12 cellular contexts compared by ENCODE assay signal in genomic region chr17:45048795-45049563, GRCh38. TPM values are rescaled to one million over a fixed set of nuclear protein-coding genes. Genes with fewer than 3 reads are reported as not detected.
DNase-seq lines count a peak whose midpoint lies in the region; ATAC-seq and TF ChIP-seq lines count a peak whose summit lies in the region.
"Had no signal": no experiment of that assay in that cellular context is flagged by ENCODE, and none has a peak within 500 bp of the region (broad histone marks: within the 10 kb centered on the region; RNA-seq: fewer than 3 reads in every experiment).

No MANE protein-coding gene starts in this region.

- peak overlapping the region; percentile 90; the same call in 1 of the 2 replicates for H3K4me2 ChIP-seq in HCT116 (ENCODE audit: low read length)

- CTCF ChIA-PET in CD4-positive, alpha-beta memory T cell (lab: Charles Lee; ENCODE audit: partially characterized antibody): interaction anchor here (0.7 to 1.4 kb wide), 9 partner anchors 11 to 149 kb away, joined by 3 to 7 read pairs (median 4); partner anchors contain the start of gene ACBD4
- CTCF ChIA-PET in HCT116 (lab: Charles Lee): interaction anchor here (0.6 to 1.4 kb wide), 7 partner anchors 12 to 1841 kb away, joined by 3 to 8 read pairs (median 4); partner anchors contain the start of genes ACBD4 and NMT1

- POLR2A ChIA-PET in CD4-positive, alpha-beta memory T cell (lab: Charles Lee; ENCODE audit: partially characterized antibody): interaction anchor here (0.6 to 3.9 kb wide), 6 partner anchors 14 to 1660 kb away, joined by 3 to 105 read pairs (median 8); partner anchors contain the start of genes EFTUD2, HEXIM1 and NMT1
- POLR2A ChIA-PET in HCT116 (lab: Charles Lee): interaction anchor here (0.6 to 1.4 kb wide), 3 partner anchors 12 to 412 kb away, joined by 3 to 5 read pairs (median 3); partner anchors contain the start of genes C1QL1 and NMT1

- H3K4me3 Mint-ChIP-seq in CD4-positive, alpha-beta memory T cell: peak overlapping the region in 7 of 8 donors; percentile 16 to 64 (median 54)
- peak overlapping the region; percentile 2 for H3K4me3 Mint-ChIP-seq in memory B cell

- 82 to 89% (median 86%) methylated on average over 8 of the region's 8 CpGs for WGBS in adrenal gland, 4 donors

- H3K27me3 ChIP-seq in CD4-positive, alpha-beta memory T cell (ENCODE audit: insufficient read depth, low read length): no peaks in the 10 kb centered on the region
- H3K27me3 ChIP-seq in HCT116 (ENCODE audit: insufficient read depth, low read length) (no peaks in the 10 kb centered on the region), adrenal gland (no peaks in the 10 kb centered on the region)
- H3K27me3 ChIP-seq: MG63, stomach had no signal

- peaks cover 57% of the 10 kb centered on the region for H3K79me2 ChIP-seq in HCT116 (ENCODE audit: insufficient read depth, low read length)

- 0 out of 2 replicates have a peak, but pooled peaks have one; percentile 23 for ATAC-seq in HCT116
- ATAC-seq in memory B cell (ENCODE audit: low read depth): no peak
- ATAC-seq: right cardiac atrium had no signal

- peaks cover 0 to 7% of the 10 kb centered on the region in 2 donors for H3K36me3 Mint-ChIP-seq in CD4-positive, alpha-beta memory T cell
- no peaks in the 10 kb centered on the region for H3K36me3 Mint-ChIP-seq in memory B cell

- BruUV-seq in HCT116 (replicated peaks; lab: Mats Ljungman, UMichigan): no TSS peak

- no peak overlapping the region for H2AFZ ChIP-seq in HCT116 (ENCODE audit: low read depth, low read length, poor library complexity, severe bottlenecking)

- no peak overlapping the region for H3K4me3 ChIP-seq in CD4-positive, alpha-beta memory T cell (ENCODE audit: low read length in 2 of 2)
- H3K4me3 ChIP-seq in HCT116 (replicated peaks in 1 of 2; ENCODE audit: low read depth in 1 of 2, low read length in 2 of 2): no peak overlapping the region
- H3K4me3 ChIP-seq in adrenal gland: no peak overlapping the region

- peaks cover 17 to 45% (median 32%) of the 10 kb centered on the region in 4 donors for H3K4me1 Mint-ChIP-seq in CD4-positive, alpha-beta memory T cell
- peaks cover 16% of the 10 kb centered on the region for H3K4me1 Mint-ChIP-seq in memory B cell

- peaks cover 42% of the 10 kb centered on the region for H3K4me1 ChIP-seq in CD4-positive, alpha-beta memory T cell (ENCODE audit: insufficient read depth, low read length)
- H3K4me1 ChIP-seq in HCT116 (ENCODE audit: control insufficient read depth in 1 of 2, insufficient read depth in 2 of 2, low read length in 2 of 2) (peaks cover 32 to 58% of the 10 kb centered on the region in 2 experiments), adrenal gland (replicated peaks in 1 of 2) (peaks cover 13 to 33% of the 10 kb centered on the region in 2 donors)

- H3K9me2 ChIP-seq in HCT116 (ENCODE audit: insufficient read depth): no peaks in the 10 kb centered on the region

- H3K27me3 Mint-ChIP-seq in CD4-positive, alpha-beta memory T cell: no peaks in the 10 kb centered on the region
- H3K27me3 Mint-ChIP-seq in memory B cell: no peaks in the 10 kb centered on the region

- RAD21 ChIA-PET in HCT116 (lab: Charles Lee; ENCODE audit: low non-redundant PET in 1 of 2, low total read pairs in 2 of 2, uncharacterized antibody in 2 of 2, unreplicated experiment in 2 of 2): no interaction called here

- H3K27ac Mint-ChIP-seq in CD4-positive, alpha-beta memory T cell: peak overlapping the region; percentile 64 to 97 (median 77)
- H3K27ac Mint-ChIP-seq in memory B cell: no peak overlapping the region

- peak overlapping the region; percentile 38 for H3K27ac ChIP-seq in CD4-positive, alpha-beta memory T cell (ENCODE audit: low read depth, low read length)
- H3K27ac ChIP-seq in HCT116 (ENCODE audit: low read depth, low read length) (peak overlapping the region; percentile 73; the same call in 1 of the 2 replicates), adrenal gland (no peak overlapping the region)

- H3K36me3 ChIP-seq in CD4-positive, alpha-beta memory T cell (ENCODE audit: insufficient read depth, low read length): no peaks in the 10 kb centered on the region
- H3K36me3 ChIP-seq in HCT116 (ENCODE audit: control insufficient read depth in 1 of 2, insufficient read depth in 2 of 2, low read length in 2 of 2): no peaks in the 10 kb centered on the region
- H3K36me3 ChIP-seq in adrenal gland (replicated peaks in 1 of 2): no peaks in the 10 kb centered on the region
- H3K36me3 ChIP-seq: stomach had no signal

- no peaks in the 10 kb centered on the region for H3K9me3 Mint-ChIP-seq in CD4-positive, alpha-beta memory T cell
- no peaks in the 10 kb centered on the region for H3K9me3 Mint-ChIP-seq in memory B cell

- no peak for DNase-seq in CD4-positive, alpha-beta memory T cell
- DNase-seq in HCT116 (ENCODE audit: low read depth, low spot score) (no peak), adrenal gland (no peak), memory B cell (ENCODE audit: low spot score in 2 of 2) (no peak), medulla oblongata (ENCODE audit: extremely low spot score) (no peak), GDM1 (lab: John Stamatoyannopoulos, UW) (no peak), cerebellum (ENCODE audit: low spot score) (no peak)
- no peak for DNase-seq in stimulated activated CD4-positive, alpha-beta T cell treated with anti-CD3 and anti-CD28 coated beads, Interleukin-15, amount 100 ng/mL, for 24 hours
- DNase-seq: MG63, right cardiac atrium, SHP77, stomach had no signal

- no peak for TF ChIP-seq RAD21 in HCT116 (IDR thresholded peaks at IDR 0.05; ENCODE audit: low read depth)

- H4K20me1 ChIP-seq in HCT116 (ENCODE audit: insufficient read depth): no peaks in the 10 kb centered on the region

- intact Hi-C loops in CD4-positive, alpha-beta memory T cell (cut with micrococcal nuclease): no loop called here
- intact Hi-C loops in HCT116 (cut with micrococcal nuclease) (no loop called here), adrenal gland (cut with DNase I) (no loop called here)

- no peaks in the 10 kb centered on the region for H3K9me3 ChIP-seq in CD4-positive, alpha-beta memory T cell (ENCODE audit: control insufficient read depth in 1 of 2, low read length in 2 of 2)
- H3K9me3 ChIP-seq in HCT116 (ENCODE audit: control insufficient read depth in 1 of 2, insufficient read depth in 1 of 2, low read depth in 1 of 2, low read length in 2 of 2) (no peaks in the 10 kb centered on the region), adrenal gland (replicated peaks in 1 of 3) (no peaks in the 10 kb centered on the region)
- H3K9me3 ChIP-seq: MG63, stomach had no signal

- H3K9ac ChIP-seq in HCT116 (ENCODE audit: low read length): no peak overlapping the region

- TF ChIP-seq CTCF in HCT116 (IDR thresholded peaks at IDR 0.05 in 2 of 3, conservative IDR thresholded peaks at IDR 0.05 in 1 of 3; ENCODE audit: borderline replicate concordance in 1 of 3, insufficient read depth in 1 of 3, low read depth in 2 of 3, low read length in 2 of 3) (peak in 2 of 3 experiments; percentile 49 to 56; a peak in 4 of 6 replicates), adrenal gland (IDR thresholded peaks at IDR 0.05) (peak in 5 of 6 experiments; percentile 9 to 32 (median 24))

- TF ChIP-seq POLR2A in HCT116 (IDR thresholded peaks at IDR 0.05; ENCODE audit: borderline replicate concordance, extremely low read depth, insufficient read depth, insufficient read length) (no peak), adrenal gland (IDR thresholded peaks at IDR 0.05) (no peak)

TF ChIP-seq in HCT116, 20 proteins besides CTCF, POLR2A, EP300 and RAD21 (continues in another document):
- TF ChIP-seq TCF7L2 (IDR thresholded peaks at IDR 0.05; ENCODE audit: borderline replicate concordance, extremely low read depth, insufficient read depth, insufficient read length): no peak
- no peak for TF ChIP-seq CBX3 (IDR thresholded peaks at IDR 0.05; ENCODE audit: low read depth)
- TF ChIP-seq ELF1 (IDR thresholded peaks at IDR 0.05; ENCODE audit: borderline replicate concordance, low read depth): no peak
- TF ChIP-seq, protein P1, sequence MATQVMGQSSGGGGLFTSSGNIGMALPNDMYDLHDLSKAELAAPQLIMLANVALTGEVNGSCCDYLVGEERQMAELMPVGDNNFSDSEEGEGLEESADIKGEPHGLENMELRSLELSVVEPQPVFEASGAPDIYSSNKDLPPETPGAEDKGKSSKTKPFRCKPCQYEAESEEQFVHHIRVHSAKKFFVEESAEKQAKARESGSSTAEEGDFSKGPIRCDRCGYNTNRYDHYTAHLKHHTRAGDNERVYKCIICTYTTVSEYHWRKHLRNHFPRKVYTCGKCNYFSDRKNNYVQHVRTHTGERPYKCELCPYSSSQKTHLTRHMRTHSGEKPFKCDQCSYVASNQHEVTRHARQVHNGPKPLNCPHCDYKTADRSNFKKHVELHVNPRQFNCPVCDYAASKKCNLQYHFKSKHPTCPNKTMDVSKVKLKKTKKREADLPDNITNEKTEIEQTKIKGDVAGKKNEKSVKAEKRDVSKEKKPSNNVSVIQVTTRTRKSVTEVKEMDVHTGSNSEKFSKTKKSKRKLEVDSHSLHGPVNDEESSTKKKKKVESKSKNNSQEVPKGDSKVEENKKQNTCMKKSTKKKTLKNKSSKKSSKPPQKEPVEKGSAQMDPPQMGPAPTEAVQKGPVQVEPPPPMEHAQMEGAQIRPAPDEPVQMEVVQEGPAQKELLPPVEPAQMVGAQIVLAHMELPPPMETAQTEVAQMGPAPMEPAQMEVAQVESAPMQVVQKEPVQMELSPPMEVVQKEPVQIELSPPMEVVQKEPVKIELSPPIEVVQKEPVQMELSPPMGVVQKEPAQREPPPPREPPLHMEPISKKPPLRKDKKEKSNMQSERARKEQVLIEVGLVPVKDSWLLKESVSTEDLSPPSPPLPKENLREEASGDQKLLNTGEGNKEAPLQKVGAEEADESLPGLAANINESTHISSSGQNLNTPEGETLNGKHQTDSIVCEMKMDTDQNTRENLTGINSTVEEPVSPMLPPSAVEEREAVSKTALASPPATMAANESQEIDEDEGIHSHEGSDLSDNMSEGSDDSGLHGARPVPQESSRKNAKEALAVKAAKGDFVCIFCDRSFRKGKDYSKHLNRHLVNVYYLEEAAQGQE (IDR thresholded peaks at IDR 0.05; ENCODE audit: low read depth): no peak
- TF ChIP-seq, protein P2, sequence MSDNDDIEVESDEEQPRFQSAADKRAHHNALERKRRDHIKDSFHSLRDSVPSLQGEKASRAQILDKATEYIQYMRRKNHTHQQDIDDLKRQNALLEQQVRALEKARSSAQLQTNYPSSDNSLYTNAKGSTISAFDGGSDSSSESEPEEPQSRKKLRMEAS (IDR thresholded peaks at IDR 0.05): no peak

RNA-seq across cellular contexts. Expression of gene DCAKD, which starts 2.5 kb away (rescaled TPM):
- 10 to 100 TPM; 32.0 to 32.1 TPM for total RNA-seq in CD4-positive, alpha-beta memory T cell
- 10 to 100 TPM in 1 of 2 donors, 1 to 10 TPM in 1; 8.8 to 16.2 TPM for polyA plus RNA-seq in CD4-positive, alpha-beta memory T cell
- total RNA-seq in HCT116 (2021; ENCODE audit: unreplicated experiment) (31.9 TPM), adrenal gland (100 to 1,000 TPM in 2 of 8 donors, 10 to 100 TPM in 6; 53.1 to 115 (median 74.6) TPM), cerebellum (41.9 TPM)
- 23.3 and 24.4 TPM in 2 replicates for polyA plus RNA-seq in HCT116 (2012)
- 10 to 100 TPM; 34.9 to 40.6 (median 35.2) TPM for polyA plus RNA-seq in adrenal gland

RNA-seq across cellular contexts. Expression of gene NMT1, which starts 12.1 kb away (rescaled TPM):
- 100 to 1,000 TPM; 125 to 126 TPM for total RNA-seq in CD4-positive, alpha-beta memory T cell
- 10 to 100 TPM; 56.2 to 75.7 TPM for polyA plus RNA-seq in CD4-positive, alpha-beta memory T cell
- total RNA-seq in HCT116 (2021; ENCODE audit: unreplicated experiment) (173 TPM), adrenal gland (100 to 1,000 TPM in 6 of 8 donors, 10 to 100 TPM in 2; 85.9 to 174 (median 136) TPM), cerebellum (30.4 TPM)
- polyA plus RNA-seq in HCT116 (2012): 124 and 172 TPM in 2 replicates
- polyA plus RNA-seq in adrenal gland: 100 to 1,000 TPM; 119 to 170 (median 163) TPM

Comparison
In these comparisons a context has a peak if more than half of its experiments do, and no peak if none do; other contexts are left out.
1. H3K27ac ChIP-seq: peak in CD4-positive, alpha-beta memory T cell (single experiment) and HCT116 (single experiment); none in adrenal gland (0 of 5).